In the genomic region with DNA sequence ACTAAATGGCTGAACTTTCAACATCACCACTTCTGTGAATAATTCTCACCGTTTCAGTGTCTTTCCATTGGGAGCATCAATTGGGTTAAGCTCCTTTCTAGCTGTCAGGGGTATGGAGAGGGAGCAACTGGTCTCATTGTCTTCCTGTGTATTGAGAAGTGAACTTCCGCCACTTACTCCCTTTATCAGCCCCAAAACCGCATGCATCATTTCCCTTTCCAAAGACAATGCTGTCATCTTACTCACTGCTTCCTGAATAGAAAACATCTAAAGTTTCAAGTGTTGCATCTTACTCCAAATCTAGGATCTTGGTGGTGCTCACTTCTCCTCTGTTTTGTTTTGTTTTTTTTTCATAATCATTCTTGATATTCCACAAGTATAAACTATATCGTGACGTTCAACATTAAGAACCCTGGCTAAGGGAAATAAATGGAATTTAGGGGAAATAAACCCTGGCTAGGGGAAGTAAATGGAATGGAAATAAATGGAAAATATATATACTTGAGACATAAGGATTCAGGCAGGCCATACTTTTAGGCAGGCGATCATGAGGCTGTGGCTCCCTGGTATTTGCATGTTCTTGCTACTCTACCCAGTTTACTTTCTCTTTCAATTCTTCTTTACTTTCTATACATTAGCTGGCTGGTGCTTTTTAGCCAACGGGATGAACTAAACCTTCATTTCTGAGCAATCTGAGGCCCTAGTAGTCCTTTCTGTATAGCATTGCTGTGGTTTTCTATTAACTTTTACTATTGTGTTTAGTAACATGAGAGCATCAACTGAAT, we compare ENCODE assay signal across 10 cellular contexts.
DNase-seq lines count a peak whose midpoint lies in the region; ATAC-seq lines count a peak whose summit lies in the region.
"Had no signal": no experiment of that assay in that cellular context is flagged by ENCODE, and none has a peak within 500 bp of the region (broad histone marks: within the 10 kb centered on the region; RNA-seq: fewer than 3 reads in every experiment).

No MANE protein-coding gene starts in this region.

- ATAC-seq in GM18511 (IDR thresholded peaks at IDR 0.05; ENCODE audit: unreplicated experiment), result peak; percentile 82
- ATAC-seq: upper lobe of right lung had no signal

- peak; percentile 39 for DNase-seq in HCEC 1CT
- DNase-seq in NOMO-1 (lab: John Stamatoyannopoulos, UW; ENCODE audit: unreplicated experiment in 2 of 2), result peak; percentile 49 to 81
- peak; percentile 60 for DNase-seq in glomerular endothelial cell (ENCODE audit: extremely low read depth, low read depth, low spot score)
- DNase-seq in pons (ENCODE audit: low spot score), result no peak
- no peak for DNase-seq in NCI-H524 (lab: John Stamatoyannopoulos, UW)
- DNase-seq in medulla oblongata (ENCODE audit: extremely low spot score), result no peak
- no peak for DNase-seq in stimulated activated CD4-positive, alpha-beta T cell treated with anti-CD3 and anti-CD28 coated beads, Interleukin-4, amount 100 ng/mL, for 24 hours
- DNase-seq: cerebellar nuclear complex, upper lobe of right lung had no signal

Comparison
In these comparisons a context has a peak if more than half of its experiments do, and no peak if none do; other contexts are left out.
1. DNase-seq: peak in HCEC 1CT (single experiment), NOMO-1 (2 of 2) and glomerular endothelial cell (single experiment); none in pons (single experiment), NCI-H524 (0 of 2), medulla oblongata (single experiment) and stimulated activated CD4-positive, alpha-beta T cell treated with anti-CD3 and anti-CD28 coated beads, Interleukin-4, amount 100 ng/mL, for 24 hours (single experiment).